ENCODE assay signal across 24 cellular contexts in genomic region chr2:9232166-9232479, GRCh38. TPM values are rescaled to one million over a fixed set of nuclear protein-coding genes. Genes with fewer than 3 reads are reported as not detected.
DNase-seq lines count a peak whose midpoint lies in the region; ATAC-seq and TF ChIP-seq lines count a peak whose summit lies in the region.
"Had no signal": no experiment of that assay in that cellular context is flagged by ENCODE, and none has a peak within 500 bp of the region (broad histone marks: within the 10 kb centered on the region; RNA-seq: fewer than 3 reads in every experiment).

No MANE protein-coding gene starts in this region.

- H3K4me2 ChIP-seq in mammary epithelial cell (ENCODE audit: insufficient read depth, low read depth, low read length) (no peak overlapping the region), neuronal stem cell (ENCODE audit: insufficient read depth, low read length, poor library complexity, severe bottlenecking) (no peak overlapping the region)

- peak overlapping the region; percentile 84 for H3K27ac Mint-ChIP-seq in MCF 10A (ENCODE audit: low read depth, unreplicated experiment)
- no peak overlapping the region for H3K27ac Mint-ChIP-seq in activated CD4-positive, alpha-beta T cell treated with anti-CD3 and anti-CD28 coated beads, Interleukin-2, amount 10 ng/mL, durations not matched to agents 24 days and 14 days
- no peak overlapping the region for H3K27ac Mint-ChIP-seq in activated naive CD4-positive, alpha-beta T cell treated with anti-CD3 and anti-CD28 coated beads, Interleukin-2, amount 50 U/mL, for 72 hours
- H3K27ac Mint-ChIP-seq: activated CD4-positive, alpha-beta T cell treated with anti-CD3 and anti-CD28 coated beads, Interleukin-2, amount 10 ng/mL, durations not matched to agents 7 days and 5 days; activated naive CD4-positive, alpha-beta T cell treated with anti-CD3 and anti-CD28 coated beads, Interleukin-2, amount 10 ng/mL, durations not matched to agents 7 days and 5 days had no signal

- BruUV-seq in MCF 10A (replicated peaks; lab: Mats Ljungman, UMichigan) (no TSS peak), mammary epithelial cell (replicated peaks; lab: Mats Ljungman, UMichigan) (no TSS peak)

- H2AK5ac ChIP-seq in neuronal stem cell (ENCODE audit: low read depth, low read length): peak overlapping the region; percentile 65

- no peak overlapping the region for H2BK5ac ChIP-seq in neuronal stem cell (ENCODE audit: low read length)

- H3K36me3 ChIP-seq in mammary epithelial cell (ENCODE audit: insufficient read depth, low read length): no peaks in the 10 kb centered on the region
- no peaks in the 10 kb centered on the region for H3K36me3 ChIP-seq in ascending aorta
- H3K36me3 ChIP-seq in neuronal stem cell (replicated peaks in 1 of 2; ENCODE audit: control insufficient read depth in 2 of 2, insufficient read depth in 2 of 2, low read length in 2 of 2): no peaks in the 10 kb centered on the region
- H3K36me3 ChIP-seq in aorta (ENCODE audit: control insufficient read depth in 1 of 2, insufficient read depth in 2 of 2, low read length in 1 of 2): no peaks in the 10 kb centered on the region
- H3K36me3 ChIP-seq: WERI-Rb-1 had no signal

- H3K36me3 Mint-ChIP-seq in MCF 10A (ENCODE audit: insufficient read depth, unreplicated experiment): peaks cover 10% of the 10 kb centered on the region
- H3K36me3 Mint-ChIP-seq in activated CD4-positive, alpha-beta T cell treated with anti-CD3 and anti-CD28 coated beads, Interleukin-2, amount 10 ng/mL, durations not matched to agents 24 days and 14 days (ENCODE audit: low read depth): no peaks in the 10 kb centered on the region
- no peaks in the 10 kb centered on the region for H3K36me3 Mint-ChIP-seq in activated naive CD4-positive, alpha-beta T cell treated with anti-CD3 and anti-CD28 coated beads, Interleukin-2, amount 50 U/mL, for 72 hours
- H3K36me3 Mint-ChIP-seq: activated naive CD4-positive, alpha-beta T cell treated with anti-CD3 and anti-CD28 coated beads, Interleukin-2, amount 10 ng/mL, durations not matched to agents 7 days and 5 days had no signal

- no peak overlapping the region for H4K91ac ChIP-seq in neuronal stem cell (ENCODE audit: low read depth, low read length, poor library complexity)

- no peak overlapping the region for H2BK120ac ChIP-seq in neuronal stem cell (ENCODE audit: low read depth, low read length)

- intact Hi-C loops in MCF 10A (cut with micrococcal nuclease) (loop anchor here (10.0 kb wide), 1 partner anchor 227 kb away; the partner anchor contains the start of gene MBOAT2), mammary epithelial cell (cut with micrococcal nuclease) (no loop called here), ascending aorta (cut with DNase I) (loop anchor here (10.0 kb wide), 1 partner anchor 87 kb away; no protein-coding TSS in a partner anchor), aorta (cut with DNase I) (loop anchor here in 1 of 2 donors (5.0 to 10.0 kb wide), 2 partner anchors 55 to 87 kb away; no protein-coding TSS in a partner anchor)
- intact Hi-C loops in activated CD4-positive, alpha-beta T cell treated with anti-CD3 and anti-CD28 coated beads, Interleukin-2, amount 10 ng/mL, durations not matched to agents 24 days and 14 days (cut with micrococcal nuclease): no loop called here

- H3K79me2 ChIP-seq in mammary epithelial cell (ENCODE audit: insufficient read depth, low read length): peaks cover 92% of the 10 kb centered on the region

- H3K4me1 Mint-ChIP-seq in MCF 10A (ENCODE audit: insufficient read depth, unreplicated experiment): peaks cover 75% of the 10 kb centered on the region
- H3K4me1 Mint-ChIP-seq in activated CD4-positive, alpha-beta T cell treated with anti-CD3 and anti-CD28 coated beads, Interleukin-2, amount 10 ng/mL, durations not matched to agents 24 days and 14 days: peaks cover 7% of the 10 kb centered on the region
- H3K4me1 Mint-ChIP-seq: activated CD4-positive, alpha-beta T cell treated with anti-CD3 and anti-CD28 coated beads, Interleukin-2, amount 10 ng/mL, durations not matched to agents 7 days and 5 days; activated naive CD4-positive, alpha-beta T cell treated with anti-CD3 and anti-CD28 coated beads, Interleukin-2, amount 10 ng/mL, durations not matched to agents 7 days and 5 days had no signal

- in situ Hi-C loops in mammary epithelial cell (cut with MboI; ENCODE audit: low sequenced_read_pairs in 2 of 2): no loop called here

- H3K4me3 ChIP-seq in mammary epithelial cell (replicated peaks in 1 of 3; ENCODE audit: insufficient read depth in 1 of 3, low read depth in 2 of 3, low read length in 3 of 3) (no peak overlapping the region), ascending aorta (no peak overlapping the region), neuronal stem cell (ENCODE audit: low read length in 2 of 2) (no peak overlapping the region), aorta (ENCODE audit: low read length in 2 of 2) (no peak overlapping the region)
- H3K4me3 ChIP-seq: GM12878, lung had no signal

- WGBS in mammary epithelial cell (ENCODE audit: low coverage, missing lambda C conversion rate): 98% methylated on average over 7 of the region's 7 CpGs
- WGBS in neuronal stem cell (ENCODE audit: extremely low coverage in 2 of 2, insufficient read length in 2 of 2, insufficient replicate concordance in 1 of 2), 2 donors: no CpG with 5 or more reads among the region's 7 CpGs
- 73 to 79% methylated on average over 7 of the region's 7 CpGs for WGBS in aorta, 2 donors

- CTCF ChIA-PET in MCF 10A (lab: Yijun Ruan, JAX) (interaction anchor here (0.7 to 8.6 kb wide), 9 partner anchors 14 to 89 kb away, joined by 3 to 54 read pairs (median 3); partner anchors contain the start of gene ASAP2), mammary epithelial cell (lab: Charles Lee; ENCODE audit: low non-redundant PET) (no interaction called here)

- no peak overlapping the region for H3K27ac ChIP-seq in mammary epithelial cell (ENCODE audit: insufficient read depth, low read depth, low read length)
- H3K27ac ChIP-seq in ascending aorta: peak overlapping the region; percentile 92 to 97
- no peak overlapping the region for H3K27ac ChIP-seq in neuronal stem cell (replicated peaks; ENCODE audit: low read length)
- H3K27ac ChIP-seq in aorta (ENCODE audit: low read depth in 1 of 2, low read length in 2 of 2): peak overlapping the region; percentile 71 to 87
- H3K27ac ChIP-seq: HL-60, WERI-Rb-1 had no signal

- no peak overlapping the region for H3K9ac ChIP-seq in mammary epithelial cell (ENCODE audit: insufficient read depth, low read length)
- H3K9ac ChIP-seq in neuronal stem cell (ENCODE audit: low read depth, low read length, poor library complexity): no peak overlapping the region

- H3K9me3 Mint-ChIP-seq in MCF 10A (ENCODE audit: unreplicated experiment): no peaks in the 10 kb centered on the region
- H3K9me3 Mint-ChIP-seq in activated CD4-positive, alpha-beta T cell treated with anti-CD3 and anti-CD28 coated beads, Interleukin-2, amount 10 ng/mL, durations not matched to agents 24 days and 14 days: no peaks in the 10 kb centered on the region
- no peaks in the 10 kb centered on the region for H3K9me3 Mint-ChIP-seq in activated naive CD4-positive, alpha-beta T cell treated with anti-CD3 and anti-CD28 coated beads, Interleukin-2, amount 50 U/mL, for 72 hours
- H3K9me3 Mint-ChIP-seq: activated CD4-positive, alpha-beta T cell treated with anti-CD3 and anti-CD28 coated beads, Interleukin-2, amount 10 ng/mL, durations not matched to agents 7 days and 5 days; activated naive CD4-positive, alpha-beta T cell treated with anti-CD3 and anti-CD28 coated beads, Interleukin-2, amount 10 ng/mL, durations not matched to agents 7 days and 5 days had no signal

- no peak overlapping the region for H3K4ac ChIP-seq in neuronal stem cell (ENCODE audit: low read length)

- H3K9me3 ChIP-seq in mammary epithelial cell (replicated peaks; ENCODE audit: insufficient read depth, low read length): no peaks in the 10 kb centered on the region
- H3K9me3 ChIP-seq in ascending aorta: no peaks in the 10 kb centered on the region
- no peaks in the 10 kb centered on the region for H3K9me3 ChIP-seq in neuronal stem cell (replicated peaks in 1 of 2; ENCODE audit: control insufficient read depth in 2 of 2, insufficient read depth in 1 of 2, low read depth in 1 of 2, low read length in 2 of 2)
- no peaks in the 10 kb centered on the region for H3K9me3 ChIP-seq in aorta (ENCODE audit: control insufficient read depth, low read length)

- H3K27me3 ChIP-seq in mammary epithelial cell (ENCODE audit: insufficient read depth, low read length): no peaks in the 10 kb centered on the region
- H3K27me3 ChIP-seq in ascending aorta: no peaks in the 10 kb centered on the region
- no peaks in the 10 kb centered on the region for H3K27me3 ChIP-seq in neuronal stem cell (ENCODE audit: control insufficient read depth in 3 of 3, insufficient read depth in 3 of 3, low read depth in 1 of 3, low read length in 3 of 3)
- no peaks in the 10 kb centered on the region for H3K27me3 ChIP-seq in aorta (ENCODE audit: control insufficient read depth in 1 of 2, insufficient read depth in 2 of 2, low read length in 1 of 2)

- DNase-seq in MCF 10A (ENCODE audit: unreplicated experiment): no peak
- DNase-seq in mammary epithelial cell: no peak
- peak in 1 of 2 donors; percentile 52 for DNase-seq in ascending aorta (ENCODE audit: low spot score in 2 of 2)
- DNase-seq in neuronal stem cell (ENCODE audit: low spot score): no peak
- peak in 1 of 2 donors; percentile 41 for DNase-seq in aorta
- no peak for DNase-seq in stimulated activated naive CD4-positive, alpha-beta T cell treated with Interleukin-2 at 50 U/mL for 16 hours (lab: John Stamatoyannopoulos, UW)
- no peak for DNase-seq in activated CD4-positive, alpha-beta T cell treated with anti-CD3 and anti-CD28 coated beads, Interleukin-2, amount 10 ng/mL, durations not matched to agents 24 days and 14 days
- no peak for DNase-seq in activated naive CD4-positive, alpha-beta T cell treated with anti-CD3 and anti-CD28 coated beads, Interleukin-2, amount 50 U/mL, for 72 hours (ENCODE audit: low spot score in 2 of 2)
- DNase-seq: 8988T; activated CD4-positive, alpha-beta T cell treated with anti-CD3 and anti-CD28 coated beads, Interleukin-2, amount 10 ng/mL, durations not matched to agents 7 days and 5 days; activated naive CD4-positive, alpha-beta T cell treated with anti-CD3 and anti-CD28 coated beads, Interleukin-2, amount 10 ng/mL, durations not matched to agents 7 days and 5 days; amygdala; COR-L47; glutamatergic neuron; NCI-H1048; NCI-H2029; NCI-H526 treated with DMSO at 0.1 percent for 48 hours; occipital lobe; stimulated activated CD4-positive, alpha-beta T cell treated with anti-CD3 and anti-CD28 coated beads, Interleukin-4, amount 100 ng/mL, for 24 hours; stimulated activated naive CD4-positive, alpha-beta T cell; WERI-Rb-1 had no signal

- H2BK15ac ChIP-seq in neuronal stem cell (ENCODE audit: low read length): no peak overlapping the region

- H4K20me1 ChIP-seq in mammary epithelial cell (ENCODE audit: insufficient read depth, low read length): no peaks in the 10 kb centered on the region

- peaks cover 93% of the 10 kb centered on the region for H3K4me1 ChIP-seq in mammary epithelial cell (ENCODE audit: insufficient read depth, low read length)
- H3K4me1 ChIP-seq in ascending aorta: peaks cover 35 to 80% of the 10 kb centered on the region in 2 donors
- H3K4me1 ChIP-seq in neuronal stem cell (ENCODE audit: control insufficient read depth in 2 of 2, insufficient read depth in 1 of 2, low read depth in 1 of 2, low read length in 2 of 2): peaks cover 41 to 52% of the 10 kb centered on the region in 2 donors
- H3K4me1 ChIP-seq in aorta (ENCODE audit: control insufficient read depth in 1 of 2, insufficient read depth in 2 of 2, low read length in 2 of 2): peaks cover 4 to 6% of the 10 kb centered on the region in 2 donors

- no peak overlapping the region for H3K23ac ChIP-seq in neuronal stem cell (ENCODE audit: low read depth, low read length, poor library complexity)

- dilution Hi-C loops in mammary epithelial cell (cut with HindIII; ENCODE audit: low sequenced_read_pairs): loop anchor here (5.0 kb wide), 3 partner anchors 55 to 90 kb away; no protein-coding TSS in a partner anchor

- H4K8ac ChIP-seq in neuronal stem cell (ENCODE audit: low read depth, low read length): no peak overlapping the region

- TF ChIP-seq CTCF in MCF 10A (IDR thresholded peaks at IDR 0.05; ENCODE audit: unreplicated experiment) (no peak), mammary epithelial cell (conservative IDR thresholded peaks at IDR 0.05 in 1 of 2, IDR thresholded peaks at IDR 0.05 in 1 of 2; ENCODE audit: extremely low read depth in 1 of 2, insufficient read depth in 1 of 2, low read depth in 1 of 2, low read length in 2 of 2) (no peak), ascending aorta (IDR thresholded peaks at IDR 0.05) (no peak)

- ATAC-seq in aorta (ENCODE audit: low FRiP score): no peak
- no peak for ATAC-seq in activated naive CD4-positive, alpha-beta T cell treated with anti-CD3 and anti-CD28 coated beads, Interleukin-2, amount 50 U/mL, for 72 hours
- ATAC-seq: GM12878 had no signal

- H3K4me3 Mint-ChIP-seq in MCF 10A (ENCODE audit: unreplicated experiment): no peak overlapping the region
- H3K4me3 Mint-ChIP-seq in activated CD4-positive, alpha-beta T cell treated with anti-CD3 and anti-CD28 coated beads, Interleukin-2, amount 10 ng/mL, durations not matched to agents 24 days and 14 days: no peak overlapping the region
- H3K4me3 Mint-ChIP-seq: activated CD4-positive, alpha-beta T cell treated with anti-CD3 and anti-CD28 coated beads, Interleukin-2, amount 10 ng/mL, durations not matched to agents 7 days and 5 days; activated naive CD4-positive, alpha-beta T cell treated with anti-CD3 and anti-CD28 coated beads, Interleukin-2, amount 10 ng/mL, durations not matched to agents 7 days and 5 days had no signal

- H3K18ac ChIP-seq in neuronal stem cell (ENCODE audit: low read length): peak overlapping the region; percentile 59

- POLR2A ChIA-PET in MCF 10A (lab: Yijun Ruan, JAX): interaction anchor here (0.7 to 12.2 kb wide), 8 partner anchors 10 to 68 kb away, joined by 3 to 142 read pairs (median 4); partner anchors contain the start of gene ASAP2

- H3K14ac ChIP-seq in neuronal stem cell (ENCODE audit: low read length): no peak overlapping the region

- H2AFZ ChIP-seq in mammary epithelial cell (ENCODE audit: low read depth, low read length): no peak overlapping the region
- H2AFZ ChIP-seq in neuronal stem cell (ENCODE audit: low read length): no peak overlapping the region

- peaks cover 39% of the 10 kb centered on the region for H3K79me1 ChIP-seq in neuronal stem cell (ENCODE audit: low read depth, low read length)

- no peak overlapping the region for H2BK12ac ChIP-seq in neuronal stem cell (ENCODE audit: low read length)

- H3K27me3 Mint-ChIP-seq in MCF 10A (ENCODE audit: insufficient read depth, unreplicated experiment): no peaks in the 10 kb centered on the region
- peaks cover 6% of the 10 kb centered on the region for H3K27me3 Mint-ChIP-seq in activated CD4-positive, alpha-beta T cell treated with anti-CD3 and anti-CD28 coated beads, Interleukin-2, amount 10 ng/mL, durations not matched to agents 24 days and 14 days

RNA-seq across cellular contexts. Expression of gene ASAP2, which starts 25.5 kb away (rescaled TPM):
- 80.8 and 89.5 TPM in 2 replicates for total RNA-seq in MCF 10A (2022)
- total RNA-seq in mammary epithelial cell: 100 to 1,000 TPM in 1 of 2 donors, 10 to 100 TPM in 1; 40.8 to 137 TPM
- 56.4 TPM for polyA plus RNA-seq in mammary epithelial cell
- 60.0 TPM for polyA minus RNA-seq in mammary epithelial cell
- 56.9 TPM for total RNA-seq in ascending aorta
- polyA plus RNA-seq in neuronal stem cell (2013, experiment 1 of 2): 24.8 TPM
- 26.3 TPM for polyA plus RNA-seq in neuronal stem cell (2013, experiment 2 of 2)
- total RNA-seq in aorta: 10 to 100 TPM; 55.2 to 72.4 TPM
- polyA plus RNA-seq in aorta: 10 to 100 TPM; 16.7 to 42.4 TPM
- total RNA-seq in activated CD4-positive, alpha-beta T cell treated with anti-CD3 and anti-CD28 coated beads, Interleukin-2, amount 10 ng/mL, durations not matched to agents 24 days and 14 days: 0.40 and 0.83 TPM in 2 replicates
- total RNA-seq in activated naive CD4-positive, alpha-beta T cell treated with anti-CD3 and anti-CD28 coated beads, Interleukin-2, amount 50 U/mL, for 72 hours: 1 to 10 TPM in 1 of 2 donors, under 1 TPM in 1; 0.09 to 1.0 TPM

Comparison
In these comparisons a context has a peak if more than half of its experiments do, and no peak if none do; other contexts are left out.
1. intact Hi-C loops: an anchor here in MCF 10A (10.0 kb wide) and ascending aorta (10.0 kb wide); none called in mammary epithelial cell and activated CD4-positive, alpha-beta T cell treated with anti-CD3 and anti-CD28 coated beads, Interleukin-2, amount 10 ng/mL, durations not matched to agents 24 days and 14 days.
2. H3K27ac ChIP-seq: peak in ascending aorta (2 of 2) and aorta (2 of 2); none in mammary epithelial cell (single experiment) and neuronal stem cell (single experiment).
3. RNA of gene ASAP2, which starts 25.5 kb away (total RNA-seq): 40.8 to 137 TPM in mammary epithelial cell, 80.8 to 89.5 TPM in MCF 10A, 55.2 to 72.4 TPM in aorta and 56.9 TPM in ascending aorta (single experiment); 0.09 to 1.0 TPM in activated naive CD4-positive, alpha-beta T cell treated with anti-CD3 and anti-CD28 coated beads, Interleukin-2, amount 50 U/mL, for 72 hours and 0.40 to 0.83 TPM in activated CD4-positive, alpha-beta T cell treated with anti-CD3 and anti-CD28 coated beads, Interleukin-2, amount 10 ng/mL, durations not matched to agents 24 days and 14 days; every median in the first group is over 10 times any median in the second.